In genomic region chr12:123171967-123172366, GRCh38 we compare ENCODE assay signal across 18 cellular contexts.
"Had no signal": no experiment of that assay in that cellular context is flagged by ENCODE, and none has a peak within 500 bp of the region (broad histone marks: within the 10 kb centered on the region; RNA-seq: fewer than 3 reads in every experiment).

No MANE protein-coding gene starts in this region.

- DNase-seq: KBM-7, MG63, NCI-H1092, NCI-H1105 treated with DMSO at 0.1 percent for 48 hours, NCI-H1417 treated with DMSO at 0.1 percent for 48 hours, NCI-H146, NCI-H1694 treated with DMSO at 0.1 percent for 48 hours, NCI-H1930, NCI-H2081, NCI-H2107, NCI-H2227 treated with DMSO at 0.1 percent for 48 hours, NCI-H446, NCI-H524, NCI-H526 treated with DMSO at 0.1 percent for 48 hours, NCI-H748 treated with DMSO at 0.1 percent for 48 hours, Right ventricle myocardium superior, RPMI8226, SIG-M5 had no signal
